2 cellular contexts compared by ENCODE assay signal in the genomic region with DNA sequence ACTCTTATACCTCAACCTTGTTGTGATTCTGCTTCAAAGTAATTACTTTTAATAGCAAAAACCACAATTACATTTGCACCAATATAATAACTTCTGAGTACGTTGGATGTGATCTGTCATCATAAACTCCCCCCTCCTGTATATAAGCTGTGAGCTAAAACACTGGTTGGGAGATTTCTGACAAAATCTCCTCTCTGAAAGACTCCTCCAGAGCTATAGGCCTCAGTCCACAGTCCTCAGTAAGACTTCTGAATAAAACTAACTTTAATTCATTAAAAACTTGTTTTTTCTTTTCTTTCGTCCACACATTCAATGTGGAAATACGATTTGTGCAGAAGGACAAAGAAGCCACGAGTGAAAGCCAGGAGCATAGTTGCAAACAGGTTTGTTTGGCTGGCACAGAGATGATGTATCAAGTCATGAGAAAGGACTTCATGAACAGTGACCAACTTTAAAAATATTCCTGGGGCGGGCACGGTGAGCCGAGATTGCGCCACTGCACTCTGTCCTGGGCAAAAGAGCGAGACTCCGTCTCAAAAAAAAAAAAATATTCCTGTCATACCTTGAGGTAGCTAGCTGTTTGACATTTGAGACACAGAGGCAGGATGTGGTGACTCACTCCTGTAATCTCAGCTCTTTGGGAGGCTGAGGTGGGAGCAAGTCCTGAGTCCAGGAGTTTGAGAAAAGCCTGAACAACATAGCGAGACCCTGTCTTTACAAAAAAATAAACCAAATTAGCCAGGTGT.
A peak's percentile ranks its signal among the peaks of the same experiment; 100 is the strongest.
TF ChIP-seq lines count a peak whose summit lies in the region.

No MANE protein-coding gene starts in this region.

TF ChIP-seq in endothelial cell of umbilical vein, 7 proteins besides CTCF, POLR2A, EP300 and RAD21 (continued from another document):
- TF ChIP-seq, protein P1, sequence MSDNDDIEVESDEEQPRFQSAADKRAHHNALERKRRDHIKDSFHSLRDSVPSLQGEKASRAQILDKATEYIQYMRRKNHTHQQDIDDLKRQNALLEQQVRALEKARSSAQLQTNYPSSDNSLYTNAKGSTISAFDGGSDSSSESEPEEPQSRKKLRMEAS (IDR thresholded peaks at IDR 0.05; ENCODE audit: insufficient read depth, insufficient read length), result no peak
- TF ChIP-seq JUN (IDR thresholded peaks at IDR 0.05; ENCODE audit: borderline replicate concordance, insufficient read depth, insufficient read length, low read depth), result peak; percentile 57
TF ChIP-seq in endothelial cell of umbilical vein: peak in this region for 2.

TF ChIP-seq in WTC11, 78 proteins besides CTCF, POLR2A, EP300 and RAD21 (continued from another document):
- TF ChIP-seq, protein P2, sequence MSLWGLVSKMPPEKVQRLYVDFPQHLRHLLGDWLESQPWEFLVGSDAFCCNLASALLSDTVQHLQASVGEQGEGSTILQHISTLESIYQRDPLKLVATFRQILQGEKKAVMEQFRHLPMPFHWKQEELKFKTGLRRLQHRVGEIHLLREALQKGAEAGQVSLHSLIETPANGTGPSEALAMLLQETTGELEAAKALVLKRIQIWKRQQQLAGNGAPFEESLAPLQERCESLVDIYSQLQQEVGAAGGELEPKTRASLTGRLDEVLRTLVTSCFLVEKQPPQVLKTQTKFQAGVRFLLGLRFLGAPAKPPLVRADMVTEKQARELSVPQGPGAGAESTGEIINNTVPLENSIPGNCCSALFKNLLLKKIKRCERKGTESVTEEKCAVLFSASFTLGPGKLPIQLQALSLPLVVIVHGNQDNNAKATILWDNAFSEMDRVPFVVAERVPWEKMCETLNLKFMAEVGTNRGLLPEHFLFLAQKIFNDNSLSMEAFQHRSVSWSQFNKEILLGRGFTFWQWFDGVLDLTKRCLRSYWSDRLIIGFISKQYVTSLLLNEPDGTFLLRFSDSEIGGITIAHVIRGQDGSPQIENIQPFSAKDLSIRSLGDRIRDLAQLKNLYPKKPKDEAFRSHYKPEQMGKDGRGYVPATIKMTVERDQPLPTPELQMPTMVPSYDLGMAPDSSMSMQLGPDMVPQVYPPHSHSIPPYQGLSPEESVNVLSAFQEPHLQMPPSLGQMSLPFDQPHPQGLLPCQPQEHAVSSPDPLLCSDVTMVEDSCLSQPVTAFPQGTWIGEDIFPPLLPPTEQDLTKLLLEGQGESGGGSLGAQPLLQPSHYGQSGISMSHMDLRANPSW (CRISPR knock-in tag; conservative IDR thresholded peaks at IDR 0.05; ENCODE audit: low read depth), result no peak
- TF ChIP-seq NFATC4 (CRISPR knock-in tag; IDR thresholded peaks at IDR 0.05) (no peak), GTF2I (CRISPR knock-in tag; conservative IDR thresholded peaks at IDR 0.05) (no peak), ELF4 (CRISPR knock-in tag; IDR thresholded peaks at IDR 0.05; ENCODE audit: low read depth) (no peak), GRHL2 (CRISPR knock-in tag; IDR thresholded peaks at IDR 0.05; ENCODE audit: insufficient replicate concordance, severe bottlenecking) (no peak), JUN (CRISPR knock-in tag; IDR thresholded peaks at IDR 0.05) (no peak), SP1 (CRISPR knock-in tag; conservative IDR thresholded peaks at IDR 0.05) (no peak), ETV6 (CRISPR knock-in tag; IDR thresholded peaks at IDR 0.05) (no peak), FOXK1 (CRISPR knock-in tag; IDR thresholded peaks at IDR 0.05) (no peak), EMX1 (CRISPR knock-in tag; IDR thresholded peaks at IDR 0.05) (no peak), ZNF138 (CRISPR knock-in tag; conservative IDR thresholded peaks at IDR 0.05) (no peak)
- TF ChIP-seq, protein P3, sequence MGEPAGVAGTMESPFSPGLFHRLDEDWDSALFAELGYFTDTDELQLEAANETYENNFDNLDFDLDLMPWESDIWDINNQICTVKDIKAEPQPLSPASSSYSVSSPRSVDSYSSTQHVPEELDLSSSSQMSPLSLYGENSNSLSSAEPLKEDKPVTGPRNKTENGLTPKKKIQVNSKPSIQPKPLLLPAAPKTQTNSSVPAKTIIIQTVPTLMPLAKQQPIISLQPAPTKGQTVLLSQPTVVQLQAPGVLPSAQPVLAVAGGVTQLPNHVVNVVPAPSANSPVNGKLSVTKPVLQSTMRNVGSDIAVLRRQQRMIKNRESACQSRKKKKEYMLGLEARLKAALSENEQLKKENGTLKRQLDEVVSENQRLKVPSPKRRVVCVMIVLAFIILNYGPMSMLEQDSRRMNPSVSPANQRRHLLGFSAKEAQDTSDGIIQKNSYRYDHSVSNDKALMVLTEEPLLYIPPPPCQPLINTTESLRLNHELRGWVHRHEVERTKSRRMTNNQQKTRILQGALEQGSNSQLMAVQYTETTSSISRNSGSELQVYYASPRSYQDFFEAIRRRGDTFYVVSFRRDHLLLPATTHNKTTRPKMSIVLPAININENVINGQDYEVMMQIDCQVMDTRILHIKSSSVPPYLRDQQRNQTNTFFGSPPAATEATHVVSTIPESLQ (CRISPR knock-in tag; IDR thresholded peaks at IDR 0.05), result no peak
- TF ChIP-seq, protein P4, sequence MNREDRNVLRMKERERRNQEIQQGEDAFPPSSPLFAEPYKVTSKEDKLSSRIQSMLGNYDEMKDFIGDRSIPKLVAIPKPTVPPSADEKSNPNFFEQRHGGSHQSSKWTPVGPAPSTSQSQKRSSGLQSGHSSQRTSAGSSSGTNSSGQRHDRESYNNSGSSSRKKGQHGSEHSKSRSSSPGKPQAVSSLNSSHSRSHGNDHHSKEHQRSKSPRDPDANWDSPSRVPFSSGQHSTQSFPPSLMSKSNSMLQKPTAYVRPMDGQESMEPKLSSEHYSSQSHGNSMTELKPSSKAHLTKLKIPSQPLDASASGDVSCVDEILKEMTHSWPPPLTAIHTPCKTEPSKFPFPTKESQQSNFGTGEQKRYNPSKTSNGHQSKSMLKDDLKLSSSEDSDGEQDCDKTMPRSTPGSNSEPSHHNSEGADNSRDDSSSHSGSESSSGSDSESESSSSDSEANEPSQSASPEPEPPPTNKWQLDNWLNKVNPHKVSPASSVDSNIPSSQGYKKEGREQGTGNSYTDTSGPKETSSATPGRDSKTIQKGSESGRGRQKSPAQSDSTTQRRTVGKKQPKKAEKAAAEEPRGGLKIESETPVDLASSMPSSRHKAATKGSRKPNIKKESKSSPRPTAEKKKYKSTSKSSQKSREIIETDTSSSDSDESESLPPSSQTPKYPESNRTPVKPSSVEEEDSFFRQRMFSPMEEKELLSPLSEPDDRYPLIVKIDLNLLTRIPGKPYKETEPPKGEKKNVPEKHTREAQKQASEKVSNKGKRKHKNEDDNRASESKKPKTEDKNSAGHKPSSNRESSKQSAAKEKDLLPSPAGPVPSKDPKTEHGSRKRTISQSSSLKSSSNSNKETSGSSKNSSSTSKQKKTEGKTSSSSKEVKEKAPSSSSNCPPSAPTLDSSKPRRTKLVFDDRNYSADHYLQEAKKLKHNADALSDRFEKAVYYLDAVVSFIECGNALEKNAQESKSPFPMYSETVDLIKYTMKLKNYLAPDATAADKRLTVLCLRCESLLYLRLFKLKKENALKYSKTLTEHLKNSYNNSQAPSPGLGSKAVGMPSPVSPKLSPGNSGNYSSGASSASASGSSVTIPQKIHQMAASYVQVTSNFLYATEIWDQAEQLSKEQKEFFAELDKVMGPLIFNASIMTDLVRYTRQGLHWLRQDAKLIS (CRISPR knock-in tag; IDR thresholded peaks at IDR 0.05; ENCODE audit: borderline replicate concordance), result no peak
- TF ChIP-seq, protein P5, sequence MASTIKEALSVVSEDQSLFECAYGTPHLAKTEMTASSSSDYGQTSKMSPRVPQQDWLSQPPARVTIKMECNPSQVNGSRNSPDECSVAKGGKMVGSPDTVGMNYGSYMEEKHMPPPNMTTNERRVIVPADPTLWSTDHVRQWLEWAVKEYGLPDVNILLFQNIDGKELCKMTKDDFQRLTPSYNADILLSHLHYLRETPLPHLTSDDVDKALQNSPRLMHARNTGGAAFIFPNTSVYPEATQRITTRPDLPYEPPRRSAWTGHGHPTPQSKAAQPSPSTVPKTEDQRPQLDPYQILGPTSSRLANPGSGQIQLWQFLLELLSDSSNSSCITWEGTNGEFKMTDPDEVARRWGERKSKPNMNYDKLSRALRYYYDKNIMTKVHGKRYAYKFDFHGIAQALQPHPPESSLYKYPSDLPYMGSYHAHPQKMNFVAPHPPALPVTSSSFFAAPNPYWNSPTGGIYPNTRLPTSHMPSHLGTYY (CRISPR knock-in tag; IDR thresholded peaks at IDR 0.05), result no peak
- TF ChIP-seq, protein P6, sequence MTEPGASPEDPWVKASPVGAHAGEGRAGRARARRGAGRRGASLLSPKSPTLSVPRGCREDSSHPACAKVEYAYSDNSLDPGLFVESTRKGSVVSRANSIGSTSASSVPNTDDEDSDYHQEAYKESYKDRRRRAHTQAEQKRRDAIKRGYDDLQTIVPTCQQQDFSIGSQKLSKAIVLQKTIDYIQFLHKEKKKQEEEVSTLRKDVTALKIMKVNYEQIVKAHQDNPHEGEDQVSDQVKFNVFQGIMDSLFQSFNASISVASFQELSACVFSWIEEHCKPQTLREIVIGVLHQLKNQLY (CRISPR knock-in tag; IDR thresholded peaks at IDR 0.05), result no peak
- TF ChIP-seq, protein P7, sequence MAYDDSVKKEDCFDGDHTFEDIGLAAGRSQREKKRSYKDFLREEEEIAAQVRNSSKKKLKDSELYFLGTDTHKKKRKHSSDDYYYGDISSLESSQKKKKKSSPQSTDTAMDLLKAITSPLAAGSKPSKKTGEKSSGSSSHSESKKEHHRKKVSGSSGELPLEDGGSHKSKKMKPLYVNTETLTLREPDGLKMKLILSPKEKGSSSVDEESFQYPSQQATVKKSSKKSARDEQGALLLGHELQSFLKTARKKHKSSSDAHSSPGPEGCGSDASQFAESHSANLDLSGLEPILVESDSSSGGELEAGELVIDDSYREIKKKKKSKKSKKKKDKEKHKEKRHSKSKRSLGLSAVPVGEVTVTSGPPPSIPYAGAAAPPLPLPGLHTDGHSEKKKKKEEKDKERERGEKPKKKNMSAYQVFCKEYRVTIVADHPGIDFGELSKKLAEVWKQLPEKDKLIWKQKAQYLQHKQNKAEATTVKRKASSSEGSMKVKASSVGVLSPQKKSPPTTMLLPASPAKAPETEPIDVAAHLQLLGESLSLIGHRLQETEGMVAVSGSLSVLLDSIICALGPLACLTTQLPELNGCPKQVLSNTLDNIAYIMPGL (CRISPR knock-in tag; IDR thresholded peaks at IDR 0.05), result no peak
